ENCODE assay signal across 17 cellular contexts in the genomic region with DNA sequence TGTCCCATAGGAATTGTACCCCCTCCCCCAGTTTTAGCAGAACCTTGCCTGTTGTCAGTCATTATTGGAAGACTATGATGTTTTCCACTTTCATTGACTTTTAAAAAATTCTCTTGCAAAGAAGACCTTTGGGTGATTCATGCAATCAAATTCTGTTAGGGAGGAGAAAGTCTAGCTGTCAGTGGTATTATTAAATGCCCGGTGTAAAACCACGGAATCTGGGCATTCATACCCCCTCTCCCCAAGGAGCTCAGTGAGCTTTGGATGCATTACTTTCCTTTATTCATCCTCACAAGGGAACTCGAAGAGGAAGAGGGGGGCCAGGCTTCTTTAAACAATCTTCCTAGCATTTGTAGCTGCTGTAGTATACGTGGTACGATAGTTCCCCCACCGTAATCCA.
DNase-seq lines count a peak whose midpoint lies in the region; ATAC-seq, FAIRE-seq and TF ChIP-seq lines count a peak whose summit lies in the region.
"Had no signal": no experiment of that assay in that cellular context is flagged by ENCODE, and none has a peak within 500 bp of the region (broad histone marks: within the 10 kb centered on the region; RNA-seq: fewer than 3 reads in every experiment).

No MANE protein-coding gene starts in this region.

- CTCF ChIA-PET in PC-3 (lab: Charles Lee) (interaction anchor here (0.6 kb wide), 1 partner anchor 301 kb away, joined by 3 read pairs; no protein-coding TSS in a partner anchor), H1 (lab: Charles Lee; ENCODE audit: partially characterized antibody) (interaction anchor here (1.1 to 8.9 kb wide), 6 partner anchors 7 to 300 kb away, joined by 3 to 77 read pairs (median 31); a partner anchor contains a TSS)

- H3K27ac ChIP-seq in PC-3 (ENCODE audit: low read length) (peak overlapping the region; percentile 55), H1 (ENCODE audit: low read depth, low read length) (no peak overlapping the region)
- H3K27ac ChIP-seq: cardiac muscle cell, right lobe of liver had no signal

- H3K27me3 ChIP-seq in PC-3 (ENCODE audit: low read length) (no peaks in the 10 kb centered on the region), H1 (replicated peaks in 1 of 4; ENCODE audit: control insufficient read depth in 3 of 4, extremely low read depth in 1 of 4, insufficient read depth in 3 of 4, low read length in 3 of 4) (no peaks in the 10 kb centered on the region), neuron (ENCODE audit: insufficient read depth, low read length) (no peaks in the 10 kb centered on the region)
- H3K27me3 ChIP-seq: cardiac muscle cell, right lobe of liver, tibial nerve had no signal

- H3K36me3 ChIP-seq in PC-3 (ENCODE audit: low read depth, low read length) (no peaks in the 10 kb centered on the region), H1 (ENCODE audit: control insufficient read depth in 2 of 4, insufficient read depth in 4 of 4, low read length in 3 of 4) (no peaks in the 10 kb centered on the region), neuron (ENCODE audit: insufficient read depth, low read length) (no peaks in the 10 kb centered on the region)
- H3K36me3 ChIP-seq: cardiac muscle cell, right lobe of liver, tibial nerve had no signal

- H3K4me1 ChIP-seq in PC-3 (ENCODE audit: insufficient read depth, low read length): peaks cover 57% of the 10 kb centered on the region
- 0 out of 7 replicates have a peak, but pooled peaks cover 0 to 3% (median 0%) of the 10 kb centered on the region in 4 experiments for H3K4me1 ChIP-seq in H1 (replicated peaks in 1 of 4; ENCODE audit: control insufficient read depth in 3 of 4, insufficient read depth in 4 of 4, low read length in 3 of 4)
- peaks cover 19% of the 10 kb centered on the region for H3K4me1 ChIP-seq in neuron (ENCODE audit: insufficient read depth, low read length)

- H2AK5ac ChIP-seq in H1 (ENCODE audit: low read depth, low read length): no peak overlapping the region

- H2AFZ ChIP-seq in PC-3 (ENCODE audit: low read length): no peak overlapping the region
- 0 out of 2 replicates have a peak overlapping the region, but pooled peaks have one; percentile 14 for H2AFZ ChIP-seq in H1 (ENCODE audit: low read length)
- peak overlapping the region; percentile 14 for H2AFZ ChIP-seq in neuron (ENCODE audit: low read depth, low read length)

- no peak overlapping the region for H2BK5ac ChIP-seq in H1 (ENCODE audit: low read depth, low read length)

- H3K79me2 ChIP-seq in PC-3 (ENCODE audit: low read length): no peaks in the 10 kb centered on the region
- H3K79me2 ChIP-seq in H1 (ENCODE audit: control insufficient read depth in 1 of 2, insufficient read depth in 2 of 2, low read length in 2 of 2): no peaks in the 10 kb centered on the region

- 0 out of 2 replicates have a peak, but pooled peaks have one; percentile 6 for ATAC-seq in PC-3
- ATAC-seq: activated T-cell treated with anti-CD3 and anti-CD28 coated beads, Interleukin-2, amount 50 U/mL, for 72 hours had no signal

- peak overlapping the region; percentile 11; the same call in 1 of the 2 replicates for H3K9ac ChIP-seq in PC-3 (ENCODE audit: low read length)
- no peak overlapping the region for H3K9ac ChIP-seq in H1 (replicated peaks in 1 of 4; ENCODE audit: extremely low read depth in 1 of 4, low read depth in 3 of 4, low read length in 3 of 4)

- H4K20me1 ChIP-seq in PC-3 (ENCODE audit: low read length): no peaks in the 10 kb centered on the region
- no peaks in the 10 kb centered on the region for H4K20me1 ChIP-seq in H1 (replicated peaks in 1 of 2; ENCODE audit: control insufficient read depth in 1 of 2, insufficient read depth in 2 of 2, low read length in 2 of 2)

- WGBS in H1 (ENCODE audit: extremely low coverage in 1 of 2, insufficient coverage in 1 of 2, insufficient read length in 1 of 2, insufficient replicate concordance in 2 of 2, low coverage in 1 of 2, low lambda C conversion rate in 2 of 2, missing lambda C conversion rate in 1 of 2), 2 experiments: 87% methylated on average over 6 of the region's 6 CpGs; no CpG with 5 or more reads in 1 of the 2 experiments
- 62 to 67% methylated on average over 6 of the region's 6 CpGs for WGBS in lower leg skin, 2 donors

- no peak overlapping the region for H2BK15ac ChIP-seq in H1 (ENCODE audit: low read length)

- H3K9me3 ChIP-seq in PC-3 (ENCODE audit: low read length) (no peaks in the 10 kb centered on the region), H1 (ENCODE audit: insufficient read depth in 2 of 2, low read depth in 1 of 2, low read length in 1 of 2) (no peaks in the 10 kb centered on the region), neuron (ENCODE audit: low read length) (no peaks in the 10 kb centered on the region)
- H3K9me3 ChIP-seq: right lobe of liver, tibial nerve had no signal

- TF ChIP-seq RAD21 in H1 (IDR thresholded peaks at IDR 0.05 in 1 of 2, conservative IDR thresholded peaks at IDR 0.05 in 1 of 2; ENCODE audit: low read depth in 2 of 2, low read length in 2 of 2): no peak

- no peak overlapping the region for H3K23ac ChIP-seq in H1 (ENCODE audit: insufficient read length)

- no peak for TF ChIP-seq CTCF in PC-3 (conservative IDR thresholded peaks at IDR 0.05; ENCODE audit: low read depth, low read length)
- no peak for TF ChIP-seq CTCF in H1 (IDR thresholded peaks at IDR 0.05; ENCODE audit: control extremely low read depth in 1 of 3, insufficient read depth in 1 of 3, low read depth in 1 of 3, low read length in 3 of 3)
- TF ChIP-seq CTCF in lower leg skin (IDR thresholded peaks at IDR 0.05): no peak

- H3K4me3 ChIP-seq in PC-3 (ENCODE audit: low read length) (peak overlapping the region; percentile 37), H1 (ENCODE audit: extremely low read depth in 1 of 4, insufficient read depth in 2 of 4, low read depth in 3 of 4, low read length in 4 of 4) (no peak overlapping the region), neuron (ENCODE audit: low read length) (no peak overlapping the region), lower leg skin (ENCODE audit: low read depth, poor library complexity, severe bottlenecking) (no peak overlapping the region)
- H3K4me3 ChIP-seq: cardiac muscle cell, right lobe of liver, tibial nerve had no signal

- POLR2A ChIA-PET in PC-3 (lab: Charles Lee; ENCODE audit: unreplicated experiment): interaction anchor here (0.6 to 0.7 kb wide), 3 partner anchors 52 to 628 kb away, joined by 4 to 13 read pairs (median 5); no protein-coding TSS in a partner anchor
- POLR2A ChIA-PET in H1 (lab: Charles Lee; ENCODE audit: partially characterized antibody): interaction anchor here (1.5 kb wide), 1 partner anchor 9 kb away, joined by 3 read pairs; no protein-coding TSS in a partner anchor

- no peak for FAIRE-seq in H1 (lab: Jason Lieb, UNC)
- FAIRE-seq: A204.1, endothelial cell of umbilical vein had no signal

- intact Hi-C loops in PC-3 (cut with micrococcal nuclease) (loop anchor here (5.0 kb wide), 1 partner anchor 136 kb away; no protein-coding TSS in a partner anchor), lower leg skin (cut with DNase I; ENCODE audit: low total_unique reads) (no loop called here), cardiac septum (cut with DNase I) (no loop called here)

- peaks cover 22% of the 10 kb centered on the region for H3F3A ChIP-seq in PC-3 (ENCODE audit: low read length, unreplicated experiment)

- H3K56ac ChIP-seq in H1 (replicated peaks; ENCODE audit: insufficient read length, low read depth, low read length): no peak overlapping the region

- no TSS peak for BruUV-seq in PC-3 (replicated peaks; lab: Mats Ljungman, UMichigan)

- H3K79me1 ChIP-seq in H1 (ENCODE audit: low read depth, low read length): no peaks in the 10 kb centered on the region

- peak; percentile 80 for DNase-seq in A172 (ENCODE audit: low spot score)
- peak; percentile 56 for DNase-seq in PC-3
- DNase-seq in H1 (ENCODE audit: low read depth in 1 of 2, low spot score in 2 of 2): no peak
- DNase-seq in DMS79 treated with DMSO at 0.1 percent for 48 hours (lab: John Stamatoyannopoulos, UW): no peak
- no peak for DNase-seq in lower leg skin (ENCODE audit: low spot score in 2 of 2)
- DNase-seq in NOMO-1 treated with dmso at 0.1 percent for 144 hours (lab: John Stamatoyannopoulos, UW; ENCODE audit: unreplicated experiment): no peak
- DNase-seq in cardiac septum (ENCODE audit: low spot score): no peak
- DNase-seq: activated CD4-positive, alpha-beta T cell treated with anti-CD3 and anti-CD28 coated beads for 1 hour; activated T-cell treated with anti-CD3 and anti-CD28 coated beads, Interleukin-2, amount 50 U/mL, for 72 hours; NCI-H2081 treated with DMSO at 0.1 percent for 48 hours; NCI-H774 had no signal

- H4K5ac ChIP-seq in H1 (ENCODE audit: insufficient read length, low read depth, low read length): no peak overlapping the region

- H2BK20ac ChIP-seq in H1 (ENCODE audit: low read length): no peak overlapping the region

- no peak overlapping the region for H3K14ac ChIP-seq in H1 (ENCODE audit: insufficient read length)

- peak overlapping the region; percentile 86 for H3K4me2 ChIP-seq in PC-3 (ENCODE audit: low read length)
- H3K4me2 ChIP-seq in H1 (ENCODE audit: insufficient read depth in 1 of 2, low read depth in 2 of 2, low read length in 2 of 2): no peak overlapping the region

- H2BK12ac ChIP-seq in H1 (ENCODE audit: low read depth, low read length): no peak overlapping the region

- no peak overlapping the region for H3K18ac ChIP-seq in H1 (ENCODE audit: extremely low read depth, low read length)

- no peak overlapping the region for H4K8ac ChIP-seq in H1 (ENCODE audit: extremely low read depth, insufficient read depth, low read length)

- TF ChIP-seq POLR2A in H1 (IDR thresholded peaks at IDR 0.05; ENCODE audit: control extremely low read depth in 1 of 2, low read depth in 2 of 2, low read length in 2 of 2) (no peak), lower leg skin (IDR thresholded peaks at IDR 0.05) (no peak)

- H4K91ac ChIP-seq in H1 (replicated peaks; ENCODE audit: insufficient read length, low read length): no peak overlapping the region

- no peak overlapping the region for H2BK120ac ChIP-seq in H1 (replicated peaks; ENCODE audit: low read depth, low read length)

- H3K9me2 ChIP-seq in PC-3 (replicated peaks; ENCODE audit: low read length): no peaks in the 10 kb centered on the region

- TF ChIP-seq EP300 in H1 (IDR thresholded peaks at IDR 0.05; ENCODE audit: borderline replicate concordance in 1 of 2, low read depth in 2 of 2, low read length in 2 of 2): no peak

- H3K4ac ChIP-seq in H1 (replicated peaks; ENCODE audit: insufficient read length, low read depth, low read length): no peak overlapping the region

- H3K23me2 ChIP-seq in H1 (ENCODE audit: low read depth, low read length): no peaks in the 10 kb centered on the region

Comparison
In these comparisons a context has a peak if more than half of its experiments do, and no peak if none do; other contexts are left out.
1. DNase-seq: peak in A172 (single experiment) and PC-3 (single experiment); none in H1 (0 of 2), DMS79 treated with DMSO at 0.1 percent for 48 hours (single experiment), lower leg skin (0 of 2), NOMO-1 treated with dmso at 0.1 percent for 144 hours (single experiment) and cardiac septum (single experiment).